Comparison of ENCODE assay signal across 1 cellular context in the genomic region with DNA sequence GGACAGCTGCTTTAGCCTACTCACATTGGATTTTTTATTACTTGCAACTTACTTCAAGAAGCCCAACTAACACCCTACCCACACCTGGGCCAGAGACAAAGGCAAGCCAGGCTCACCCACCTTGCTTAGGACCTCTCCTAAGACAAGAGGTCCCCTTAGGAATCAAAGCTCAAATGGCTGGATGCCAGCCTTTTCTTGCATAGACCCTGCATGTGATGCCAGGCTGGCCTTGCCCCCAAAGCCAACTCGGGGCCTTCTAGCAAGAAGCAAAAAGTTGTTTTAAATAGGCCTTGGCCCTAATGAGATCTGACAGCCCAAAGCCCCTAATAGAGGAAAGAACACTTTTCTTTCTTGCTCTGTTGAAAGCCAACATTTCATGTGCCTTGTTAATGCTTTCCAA.
TF ChIP-seq lines count a peak whose summit lies in the region.

No MANE protein-coding gene starts in this region.

TF ChIP-seq in GM23338, 12 proteins besides CTCF, POLR2A, EP300 and RAD21 (continued from another document):
- TF ChIP-seq, protein P1, sequence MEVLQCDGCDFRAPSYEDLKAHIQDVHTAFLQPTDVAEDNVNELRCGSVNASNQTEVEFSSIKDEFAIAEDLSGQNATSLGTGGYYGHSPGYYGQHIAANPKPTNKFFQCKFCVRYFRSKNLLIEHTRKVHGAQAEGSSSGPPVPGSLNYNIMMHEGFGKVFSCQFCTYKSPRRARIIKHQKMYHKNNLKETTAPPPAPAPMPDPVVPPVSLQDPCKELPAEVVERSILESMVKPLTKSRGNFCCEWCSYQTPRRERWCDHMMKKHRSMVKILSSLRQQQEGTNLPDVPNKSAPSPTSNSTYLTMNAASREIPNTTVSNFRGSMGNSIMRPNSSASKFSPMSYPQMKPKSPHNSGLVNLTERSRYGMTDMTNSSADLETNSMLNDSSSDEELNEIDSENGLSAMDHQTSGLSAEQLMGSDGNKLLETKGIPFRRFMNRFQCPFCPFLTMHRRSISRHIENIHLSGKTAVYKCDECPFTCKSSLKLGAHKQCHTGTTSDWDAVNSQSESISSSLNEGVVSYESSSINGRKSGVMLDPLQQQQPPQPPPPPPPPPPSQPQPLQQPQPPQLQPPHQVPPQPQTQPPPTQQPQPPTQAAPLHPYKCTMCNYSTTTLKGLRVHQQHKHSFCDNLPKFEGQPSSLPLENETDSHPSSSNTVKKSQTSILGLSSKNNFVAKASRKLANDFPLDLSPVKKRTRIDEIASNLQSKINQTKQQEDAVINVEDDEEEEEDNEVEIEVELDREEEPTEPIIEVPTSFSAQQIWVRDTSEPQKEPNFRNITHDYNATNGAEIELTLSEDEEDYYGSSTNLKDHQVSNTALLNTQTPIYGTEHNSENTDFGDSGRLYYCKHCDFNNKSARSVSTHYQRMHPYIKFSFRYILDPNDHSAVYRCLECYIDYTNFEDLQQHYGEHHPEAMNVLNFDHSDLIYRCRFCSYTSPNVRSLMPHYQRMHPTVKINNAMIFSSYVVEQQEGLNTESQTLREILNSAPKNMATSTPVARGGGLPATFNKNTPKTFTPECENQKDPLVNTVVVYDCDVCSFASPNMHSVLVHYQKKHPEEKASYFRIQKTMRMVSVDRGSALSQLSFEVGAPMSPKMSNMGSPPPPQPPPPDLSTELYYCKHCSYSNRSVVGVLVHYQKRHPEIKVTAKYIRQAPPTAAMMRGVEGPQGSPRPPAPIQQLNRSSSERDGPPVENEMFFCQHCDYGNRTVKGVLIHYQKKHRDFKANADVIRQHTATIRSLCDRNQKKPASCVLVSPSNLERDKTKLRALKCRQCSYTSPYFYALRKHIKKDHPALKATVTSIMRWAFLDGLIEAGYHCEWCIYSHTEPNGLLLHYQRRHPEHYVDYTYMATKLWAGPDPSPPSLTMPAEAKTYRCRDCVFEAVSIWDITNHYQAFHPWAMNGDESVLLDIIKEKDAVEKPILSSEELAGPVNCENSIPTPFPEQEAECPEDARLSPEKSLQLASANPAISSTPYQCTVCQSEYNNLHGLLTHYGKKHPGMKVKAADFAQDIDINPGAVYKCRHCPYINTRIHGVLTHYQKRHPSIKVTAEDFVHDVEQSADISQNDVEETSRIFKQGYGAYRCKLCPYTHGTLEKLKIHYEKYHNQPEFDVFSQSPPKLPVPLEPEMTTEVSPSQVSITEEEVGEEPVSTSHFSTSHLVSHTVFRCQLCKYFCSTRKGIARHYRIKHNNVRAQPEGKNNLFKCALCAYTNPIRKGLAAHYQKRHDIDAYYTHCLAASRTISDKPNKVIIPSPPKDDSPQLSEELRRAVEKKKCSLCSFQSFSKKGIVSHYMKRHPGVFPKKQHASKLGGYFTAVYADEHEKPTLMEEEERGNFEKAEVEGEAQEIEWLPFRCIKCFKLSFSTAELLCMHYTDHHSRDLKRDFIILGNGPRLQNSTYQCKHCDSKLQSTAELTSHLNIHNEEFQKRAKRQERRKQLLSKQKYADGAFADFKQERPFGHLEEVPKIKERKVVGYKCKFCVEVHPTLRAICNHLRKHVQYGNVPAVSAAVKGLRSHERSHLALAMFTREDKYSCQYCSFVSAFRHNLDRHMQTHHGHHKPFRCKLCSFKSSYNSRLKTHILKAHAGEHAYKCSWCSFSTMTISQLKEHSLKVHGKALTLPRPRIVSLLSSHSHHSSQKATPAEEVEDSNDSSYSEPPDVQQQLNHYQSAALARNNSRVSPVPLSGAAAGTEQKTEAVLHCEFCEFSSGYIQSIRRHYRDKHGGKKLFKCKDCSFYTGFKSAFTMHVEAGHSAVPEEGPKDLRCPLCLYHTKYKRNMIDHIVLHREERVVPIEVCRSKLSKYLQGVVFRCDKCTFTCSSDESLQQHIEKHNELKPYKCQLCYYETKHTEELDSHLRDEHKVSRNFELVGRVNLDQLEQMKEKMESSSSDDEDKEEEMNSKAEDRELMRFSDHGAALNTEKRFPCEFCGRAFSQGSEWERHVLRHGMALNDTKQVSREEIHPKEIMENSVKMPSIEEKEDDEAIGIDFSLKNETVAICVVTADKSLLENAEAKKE (CRISPR knock-in tag; IDR thresholded peaks at IDR 0.05), result no peak
- TF ChIP-seq EZH2phosphoT487 (IDR thresholded peaks at IDR 0.05; ENCODE audit: unreplicated experiment), result no peak
- TF ChIP-seq NANOG (IDR thresholded peaks at IDR 0.05; ENCODE audit: borderline replicate concordance), result no peak
- no peak for TF ChIP-seq POLR2AphosphoS5 (IDR thresholded peaks at IDR 0.05; ENCODE audit: low read depth)
- no peak for TF ChIP-seq ZNF331 (CRISPR knock-in tag; IDR thresholded peaks at IDR 0.05; ENCODE audit: low read depth)
- TF ChIP-seq JUNB (IDR thresholded peaks at IDR 0.05; ENCODE audit: unreplicated experiment), result no peak
